1 cellular context compared by ENCODE assay signal in the genomic region with DNA sequence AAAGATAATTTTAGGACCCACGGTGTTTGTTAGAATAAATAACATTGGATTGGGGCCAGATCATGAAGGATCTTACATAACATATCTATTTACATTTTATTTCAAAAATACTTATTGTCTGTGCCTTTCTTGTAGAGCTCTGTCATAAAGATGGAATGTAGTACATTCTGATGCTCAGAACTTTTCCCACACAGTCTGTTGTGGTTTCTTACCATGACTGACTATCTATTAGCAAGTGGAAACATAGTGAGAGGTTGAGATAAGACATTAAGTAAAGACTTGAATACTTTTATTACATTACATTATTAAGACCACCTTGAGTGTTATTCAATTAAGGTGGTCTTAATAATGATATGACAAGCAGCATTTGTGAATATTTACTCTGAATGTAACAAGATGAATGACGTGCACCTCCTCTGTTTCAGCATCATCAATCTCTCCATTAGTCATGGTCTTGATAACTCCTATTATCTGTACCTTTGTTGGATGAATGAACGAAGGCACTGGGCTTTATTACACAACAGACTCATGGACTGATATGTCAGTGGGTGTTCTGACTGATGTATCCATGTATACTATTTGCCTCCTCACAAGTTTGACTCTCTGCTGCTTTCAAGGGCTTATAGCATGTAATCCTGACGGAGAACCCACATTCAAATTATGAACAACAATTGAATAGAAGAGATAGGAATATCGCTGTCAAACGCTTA.
TF ChIP-seq lines count a peak whose summit lies in the region.

No MANE protein-coding gene starts in this region.

TF ChIP-seq in HepG2, 621 proteins besides CTCF, POLR2A, EP300 and RAD21 (continued from another document):
- TF ChIP-seq, protein P1, sequence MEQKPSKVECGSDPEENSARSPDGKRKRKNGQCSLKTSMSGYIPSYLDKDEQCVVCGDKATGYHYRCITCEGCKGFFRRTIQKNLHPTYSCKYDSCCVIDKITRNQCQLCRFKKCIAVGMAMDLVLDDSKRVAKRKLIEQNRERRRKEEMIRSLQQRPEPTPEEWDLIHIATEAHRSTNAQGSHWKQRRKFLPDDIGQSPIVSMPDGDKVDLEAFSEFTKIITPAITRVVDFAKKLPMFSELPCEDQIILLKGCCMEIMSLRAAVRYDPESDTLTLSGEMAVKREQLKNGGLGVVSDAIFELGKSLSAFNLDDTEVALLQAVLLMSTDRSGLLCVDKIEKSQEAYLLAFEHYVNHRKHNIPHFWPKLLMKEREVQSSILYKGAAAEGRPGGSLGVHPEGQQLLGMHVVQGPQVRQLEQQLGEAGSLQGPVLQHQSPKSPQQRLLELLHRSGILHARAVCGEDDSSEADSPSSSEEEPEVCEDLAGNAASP (CRISPR knock-in tag; IDR thresholded peaks at IDR 0.05; ENCODE audit: borderline replicate concordance): no peak
